8 cellular contexts compared by ENCODE assay signal in the genomic region with DNA sequence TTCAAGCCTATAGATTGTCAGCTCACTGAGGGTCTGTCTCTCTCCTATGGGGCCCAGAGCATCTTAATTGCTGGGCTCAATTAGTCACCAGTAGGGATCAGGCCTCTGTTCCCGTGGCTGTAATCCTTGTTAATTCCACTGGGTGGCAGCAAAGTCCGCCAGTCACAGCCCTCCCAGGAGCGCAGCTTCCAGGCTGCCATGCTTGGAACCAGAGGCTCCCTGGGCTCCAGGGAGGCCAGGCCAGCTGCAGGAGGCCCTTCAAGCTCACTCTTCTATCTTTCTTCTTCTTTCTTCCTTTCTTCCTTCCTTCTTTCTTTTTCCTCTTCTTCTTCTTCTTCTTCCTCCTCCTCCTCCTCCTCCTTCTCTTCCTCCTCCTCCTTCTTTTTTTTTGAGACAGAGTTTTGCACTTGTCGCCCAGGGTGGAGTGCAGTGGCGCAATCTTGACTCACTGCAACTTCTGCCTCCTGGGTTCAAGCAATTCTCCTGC. TPM values are rescaled to one million over a fixed set of nuclear protein-coding genes. Genes with fewer than 3 reads are reported as not detected.
DNase-seq lines count a peak whose midpoint lies in the region; ATAC-seq and TF ChIP-seq lines count a peak whose summit lies in the region.

No MANE protein-coding gene starts in this region.

- no peaks in the 10 kb centered on the region for H3K79me2 ChIP-seq in GM23338 (replicated peaks; ENCODE audit: insufficient read depth)

- TF ChIP-seq CTCF in CD14-positive monocyte (IDR thresholded peaks at IDR 0.05) (peak; percentile 92), GM23338 (conservative IDR thresholded peaks at IDR 0.05; ENCODE audit: low read depth in 2 of 2) (peak; percentile 96 to 99), astrocyte of the cerebellum (IDR thresholded peaks at IDR 0.05; ENCODE audit: low read depth, low read length, missing control alignments) (peak; percentile 83)

- peaks cover 13% of the 10 kb centered on the region for H3K4me1 Mint-ChIP-seq in CD14-positive monocyte
- peaks cover 4% of the 10 kb centered on the region for H3K4me1 Mint-ChIP-seq in GM23338

- H3K9me2 ChIP-seq in GM23338 (ENCODE audit: insufficient read depth) = no peaks in the 10 kb centered on the region

- no peaks in the 10 kb centered on the region for H3K4me1 ChIP-seq in GM23338 (ENCODE audit: insufficient read depth)

- no peaks in the 10 kb centered on the region for H3K36me3 ChIP-seq in GM23338 (ENCODE audit: insufficient read depth)

- H3K4me3 Mint-ChIP-seq in CD14-positive monocyte (peak overlapping the region; percentile 27 to 67), GM23338 (no peak overlapping the region)

- H2AFZ ChIP-seq in GM23338 = no peak overlapping the region

- in situ Hi-C loops in astrocyte of the cerebellum (cut with HindIII; ENCODE audit: low sequenced_read_pairs) = loop anchor here (25.0 kb wide), 1 partner anchor 143 kb away; no protein-coding TSS in a partner anchor

- H3K27ac ChIP-seq in GM23338 (ENCODE audit: low read depth) = no peak overlapping the region

- H3K27ac Mint-ChIP-seq in CD14-positive monocyte = peak overlapping the region in 3 of 7 donors; percentile 31 to 70 (median 54)
- no peak overlapping the region for H3K27ac Mint-ChIP-seq in GM23338

- H3K9me3 Mint-ChIP-seq in CD14-positive monocyte (no peaks in the 10 kb centered on the region), GM23338 (no peaks in the 10 kb centered on the region)

- H4K20me1 ChIP-seq in GM23338 (replicated peaks; ENCODE audit: insufficient read depth) = no peaks in the 10 kb centered on the region

- no peaks in the 10 kb centered on the region for H3K36me3 Mint-ChIP-seq in CD14-positive monocyte
- H3K36me3 Mint-ChIP-seq in GM23338 (ENCODE audit: low read depth) = no peaks in the 10 kb centered on the region; the same call in 2 of the 3 replicates

- no peak overlapping the region for H3K4me2 ChIP-seq in GM23338

- peak; percentile 95 for ATAC-seq in GM23338
- no peak for ATAC-seq in GM21423 (IDR thresholded peaks at IDR 0.05; ENCODE audit: unreplicated experiment)

- no peaks in the 10 kb centered on the region for H3K27me3 ChIP-seq in GM23338 (ENCODE audit: insufficient read depth)

- no peaks in the 10 kb centered on the region for H3F3A ChIP-seq in GM23338 (replicated peaks; ENCODE audit: low read depth)

- peak; percentile 70 for DNase-seq in CD14-positive monocyte (ENCODE audit: low spot score)
- DNase-seq in GM23338 (ENCODE audit: low spot score) = peak; percentile 87
- peak; percentile 16 for DNase-seq in NCI-H2029 treated with DMSO at 0.1 percent for 48 hours (lab: John Stamatoyannopoulos, UW)
- peak; percentile 64 for DNase-seq in T1000 (lab: John Stamatoyannopoulos, UW)
- peak; percentile 69 for DNase-seq in astrocyte of the cerebellum (ENCODE audit: low read depth)
- DNase-seq in hippocampal formation (lab: John Stamatoyannopoulos, UW) = peak; percentile 77 to 79
- peak; percentile 60 to 74 for DNase-seq in stimulated activated CD4-positive, alpha-beta T cell treated with anti-CD3 and anti-CD28 coated beads, Interleukin-12 subunit alpha, Interleukin-12 subunit beta, amount 100 ng/mL, for 24 hours (ENCODE audit: low read depth in 2 of 2)

- intact Hi-C loops in CD14-positive monocyte (cut with micrococcal nuclease) = loop anchor here (2.0 kb wide), 1 partner anchor 66 kb away; no protein-coding TSS in a partner anchor

- no peak overlapping the region for H3K4me3 ChIP-seq in GM23338
- H3K4me3 ChIP-seq in astrocyte of the cerebellum (ENCODE audit: low read depth, low read length) = no peak overlapping the region

- H3K27me3 Mint-ChIP-seq in CD14-positive monocyte (ENCODE audit: low read depth in 3 of 3) (peaks cover 12 to 22% (median 18%) of the 10 kb centered on the region in 3 donors), GM23338 (ENCODE audit: insufficient read depth, low read depth, poor library complexity) (peaks cover 5% of the 10 kb centered on the region)

TF ChIP-seq in GM23338, 12 proteins besides CTCF, POLR2A, EP300 and RAD21 (continues in another document):
- TF ChIP-seq EZH2 (IDR thresholded peaks at IDR 0.05; ENCODE audit: low read depth, unreplicated experiment) (no peak), ZNF114 (CRISPR knock-in tag; IDR thresholded peaks at IDR 0.05) (no peak), ZNF331 (CRISPR knock-in tag; IDR thresholded peaks at IDR 0.05; ENCODE audit: low read depth) (no peak), EZH2phosphoT487 (IDR thresholded peaks at IDR 0.05; ENCODE audit: unreplicated experiment) (no peak), CREB1 (CRISPR knock-in tag; IDR thresholded peaks at IDR 0.05; ENCODE audit: low read depth) (no peak)
- TF ChIP-seq, protein P1, sequence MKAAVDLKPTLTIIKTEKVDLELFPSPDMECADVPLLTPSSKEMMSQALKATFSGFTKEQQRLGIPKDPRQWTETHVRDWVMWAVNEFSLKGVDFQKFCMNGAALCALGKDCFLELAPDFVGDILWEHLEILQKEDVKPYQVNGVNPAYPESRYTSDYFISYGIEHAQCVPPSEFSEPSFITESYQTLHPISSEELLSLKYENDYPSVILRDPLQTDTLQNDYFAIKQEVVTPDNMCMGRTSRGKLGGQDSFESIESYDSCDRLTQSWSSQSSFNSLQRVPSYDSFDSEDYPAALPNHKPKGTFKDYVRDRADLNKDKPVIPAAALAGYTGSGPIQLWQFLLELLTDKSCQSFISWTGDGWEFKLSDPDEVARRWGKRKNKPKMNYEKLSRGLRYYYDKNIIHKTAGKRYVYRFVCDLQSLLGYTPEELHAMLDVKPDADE (IDR thresholded peaks at IDR 0.05) = no peak
- TF ChIP-seq, protein P2, sequence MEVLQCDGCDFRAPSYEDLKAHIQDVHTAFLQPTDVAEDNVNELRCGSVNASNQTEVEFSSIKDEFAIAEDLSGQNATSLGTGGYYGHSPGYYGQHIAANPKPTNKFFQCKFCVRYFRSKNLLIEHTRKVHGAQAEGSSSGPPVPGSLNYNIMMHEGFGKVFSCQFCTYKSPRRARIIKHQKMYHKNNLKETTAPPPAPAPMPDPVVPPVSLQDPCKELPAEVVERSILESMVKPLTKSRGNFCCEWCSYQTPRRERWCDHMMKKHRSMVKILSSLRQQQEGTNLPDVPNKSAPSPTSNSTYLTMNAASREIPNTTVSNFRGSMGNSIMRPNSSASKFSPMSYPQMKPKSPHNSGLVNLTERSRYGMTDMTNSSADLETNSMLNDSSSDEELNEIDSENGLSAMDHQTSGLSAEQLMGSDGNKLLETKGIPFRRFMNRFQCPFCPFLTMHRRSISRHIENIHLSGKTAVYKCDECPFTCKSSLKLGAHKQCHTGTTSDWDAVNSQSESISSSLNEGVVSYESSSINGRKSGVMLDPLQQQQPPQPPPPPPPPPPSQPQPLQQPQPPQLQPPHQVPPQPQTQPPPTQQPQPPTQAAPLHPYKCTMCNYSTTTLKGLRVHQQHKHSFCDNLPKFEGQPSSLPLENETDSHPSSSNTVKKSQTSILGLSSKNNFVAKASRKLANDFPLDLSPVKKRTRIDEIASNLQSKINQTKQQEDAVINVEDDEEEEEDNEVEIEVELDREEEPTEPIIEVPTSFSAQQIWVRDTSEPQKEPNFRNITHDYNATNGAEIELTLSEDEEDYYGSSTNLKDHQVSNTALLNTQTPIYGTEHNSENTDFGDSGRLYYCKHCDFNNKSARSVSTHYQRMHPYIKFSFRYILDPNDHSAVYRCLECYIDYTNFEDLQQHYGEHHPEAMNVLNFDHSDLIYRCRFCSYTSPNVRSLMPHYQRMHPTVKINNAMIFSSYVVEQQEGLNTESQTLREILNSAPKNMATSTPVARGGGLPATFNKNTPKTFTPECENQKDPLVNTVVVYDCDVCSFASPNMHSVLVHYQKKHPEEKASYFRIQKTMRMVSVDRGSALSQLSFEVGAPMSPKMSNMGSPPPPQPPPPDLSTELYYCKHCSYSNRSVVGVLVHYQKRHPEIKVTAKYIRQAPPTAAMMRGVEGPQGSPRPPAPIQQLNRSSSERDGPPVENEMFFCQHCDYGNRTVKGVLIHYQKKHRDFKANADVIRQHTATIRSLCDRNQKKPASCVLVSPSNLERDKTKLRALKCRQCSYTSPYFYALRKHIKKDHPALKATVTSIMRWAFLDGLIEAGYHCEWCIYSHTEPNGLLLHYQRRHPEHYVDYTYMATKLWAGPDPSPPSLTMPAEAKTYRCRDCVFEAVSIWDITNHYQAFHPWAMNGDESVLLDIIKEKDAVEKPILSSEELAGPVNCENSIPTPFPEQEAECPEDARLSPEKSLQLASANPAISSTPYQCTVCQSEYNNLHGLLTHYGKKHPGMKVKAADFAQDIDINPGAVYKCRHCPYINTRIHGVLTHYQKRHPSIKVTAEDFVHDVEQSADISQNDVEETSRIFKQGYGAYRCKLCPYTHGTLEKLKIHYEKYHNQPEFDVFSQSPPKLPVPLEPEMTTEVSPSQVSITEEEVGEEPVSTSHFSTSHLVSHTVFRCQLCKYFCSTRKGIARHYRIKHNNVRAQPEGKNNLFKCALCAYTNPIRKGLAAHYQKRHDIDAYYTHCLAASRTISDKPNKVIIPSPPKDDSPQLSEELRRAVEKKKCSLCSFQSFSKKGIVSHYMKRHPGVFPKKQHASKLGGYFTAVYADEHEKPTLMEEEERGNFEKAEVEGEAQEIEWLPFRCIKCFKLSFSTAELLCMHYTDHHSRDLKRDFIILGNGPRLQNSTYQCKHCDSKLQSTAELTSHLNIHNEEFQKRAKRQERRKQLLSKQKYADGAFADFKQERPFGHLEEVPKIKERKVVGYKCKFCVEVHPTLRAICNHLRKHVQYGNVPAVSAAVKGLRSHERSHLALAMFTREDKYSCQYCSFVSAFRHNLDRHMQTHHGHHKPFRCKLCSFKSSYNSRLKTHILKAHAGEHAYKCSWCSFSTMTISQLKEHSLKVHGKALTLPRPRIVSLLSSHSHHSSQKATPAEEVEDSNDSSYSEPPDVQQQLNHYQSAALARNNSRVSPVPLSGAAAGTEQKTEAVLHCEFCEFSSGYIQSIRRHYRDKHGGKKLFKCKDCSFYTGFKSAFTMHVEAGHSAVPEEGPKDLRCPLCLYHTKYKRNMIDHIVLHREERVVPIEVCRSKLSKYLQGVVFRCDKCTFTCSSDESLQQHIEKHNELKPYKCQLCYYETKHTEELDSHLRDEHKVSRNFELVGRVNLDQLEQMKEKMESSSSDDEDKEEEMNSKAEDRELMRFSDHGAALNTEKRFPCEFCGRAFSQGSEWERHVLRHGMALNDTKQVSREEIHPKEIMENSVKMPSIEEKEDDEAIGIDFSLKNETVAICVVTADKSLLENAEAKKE (CRISPR knock-in tag; IDR thresholded peaks at IDR 0.05) = no peak

RNA-seq across cellular contexts. Expression of a gene that starts 14.4 kb away (rescaled TPM):
- polyA plus RNA-seq in CD14-positive monocyte = not detected
- not detected in 2 replicates for total RNA-seq in GM23338 (2014; rRNA removed; shearing (Covaris generic))
- not detected in 2 replicates for polyA plus RNA-seq in GM23338 (2016; fragmentation: Nextera tagmentation; extraction: Ambion mirVana)

RNA-seq across cellular contexts. Expression of a gene that starts 23.1 kb away (rescaled TPM):
- polyA plus RNA-seq in CD14-positive monocyte = not detected
- total RNA-seq in GM23338 (2014; rRNA removed; shearing (Covaris generic)) = not detected in 2 replicates
- not detected in 2 replicates for polyA plus RNA-seq in GM23338 (2016; fragmentation: Nextera tagmentation; extraction: Ambion mirVana)

RNA-seq across cellular contexts. Expression of a gene that starts 32.2 kb away (rescaled TPM):
- polyA plus RNA-seq in CD14-positive monocyte (1 to 10 TPM; 4.8 to 6.9 TPM), GM23338 (2016; fragmentation: Nextera tagmentation; extraction: Ambion mirVana) (4.1 and 4.4 TPM in 2 replicates)
- 3.6 and 4.6 TPM in 2 replicates for total RNA-seq in GM23338 (2014; rRNA removed; shearing (Covaris generic))

RNA-seq across cellular contexts. Expression of a gene that starts 58.9 kb away (rescaled TPM):
- polyA plus RNA-seq in CD14-positive monocyte (not detected), GM23338 (2016; fragmentation: Nextera tagmentation; extraction: Ambion mirVana) (15.3 and 16.4 TPM in 2 replicates)
- total RNA-seq in GM23338 (2014; rRNA removed; shearing (Covaris generic)) = 26.3 and 30.7 TPM in 2 replicates

Comparison
In these comparisons a context has a peak if more than half of its experiments do, and no peak if none do; other contexts are left out.
1. DNase-seq: peak in every context shown above with its lines; median percentile 87 in GM23338; 78 in hippocampal formation; 70 in CD14-positive monocyte; 69 in astrocyte of the cerebellum; 67 in stimulated activated CD4-positive, alpha-beta T cell treated with anti-CD3 and anti-CD28 coated beads, Interleukin-12 subunit alpha, Interleukin-12 subunit beta, amount 100 ng/mL, for 24 hours; 64 in T1000; 16 in NCI-H2029 treated with DMSO at 0.1 percent for 48 hours.